8 cellular contexts compared by ENCODE assay signal in the genomic region with DNA sequence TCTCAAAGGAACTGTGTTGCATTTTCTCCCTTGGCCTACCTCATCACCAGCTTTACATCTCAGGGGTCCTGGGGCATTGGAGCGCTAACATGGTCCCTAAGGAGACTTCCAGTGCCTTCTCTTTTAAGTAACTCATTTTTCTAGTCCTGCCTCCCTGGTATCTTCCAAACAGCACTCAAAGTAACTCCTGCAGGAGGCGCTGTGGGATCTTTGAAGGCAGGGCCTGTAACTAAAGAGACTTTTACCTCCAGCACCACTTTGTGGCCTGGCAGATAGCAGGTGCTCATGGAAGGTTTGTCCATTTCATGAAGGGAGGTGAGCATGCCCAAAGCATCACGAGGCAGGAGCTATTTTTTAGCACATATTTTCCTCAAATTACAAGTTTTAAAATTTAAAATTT.
DNase-seq lines count a peak whose midpoint lies in the region; ATAC-seq and TF ChIP-seq lines count a peak whose summit lies in the region.

No MANE protein-coding gene starts in this region.

- no peaks in the 10 kb centered on the region for H3K4me1 Mint-ChIP-seq in activated CD4-positive, alpha-beta T cell treated with anti-CD3 and anti-CD28 coated beads, Interleukin-2, amount 10 ng/mL, durations not matched to agents 24 days and 14 days
- no peaks in the 10 kb centered on the region for H3K4me1 Mint-ChIP-seq in type B pancreatic cell (ENCODE audit: unreplicated experiment)

- no CpG with 5 or more reads among the region's 3 CpGs for WGBS in iPS DF 6.9 (ENCODE audit: insufficient coverage, insufficient read length)

- intact Hi-C loops in activated CD4-positive, alpha-beta T cell treated with anti-CD3 and anti-CD28 coated beads, Interleukin-2, amount 10 ng/mL, durations not matched to agents 24 days and 14 days (cut with micrococcal nuclease): loop anchor here (10.0 kb wide), 2 partner anchors 390 to 530 kb away; no protein-coding TSS in a partner anchor

- H3K4me1 ChIP-seq in iPS DF 6.9 (ENCODE audit: control insufficient read depth, insufficient read depth, low read length): no peaks in the 10 kb centered on the region

- H3K27me3 Mint-ChIP-seq in activated CD4-positive, alpha-beta T cell treated with anti-CD3 and anti-CD28 coated beads, Interleukin-2, amount 10 ng/mL, durations not matched to agents 24 days and 14 days: no peaks in the 10 kb centered on the region
- peaks cover 48% of the 10 kb centered on the region for H3K27me3 Mint-ChIP-seq in type B pancreatic cell

- peak; percentile 47 for DNase-seq in Jurkat, Clone E6-1 (ENCODE audit: low read depth, low spot score)
- peak; percentile 76 for DNase-seq in activated CD4-positive, alpha-beta T cell treated with anti-CD3 and anti-CD28 coated beads, Interleukin-2, amount 10 ng/mL, durations not matched to agents 24 days and 14 days
- peak; percentile 73 for DNase-seq in iPS DF 6.9 (ENCODE audit: low read depth, low spot score)
- no peak for DNase-seq in type B pancreatic cell (ENCODE audit: extremely low spot score, unreplicated experiment)

- ATAC-seq in GM19452 (IDR thresholded peaks at IDR 0.05; ENCODE audit: unreplicated experiment) (no peak), GM21825 (IDR thresholded peaks at IDR 0.05; ENCODE audit: unreplicated experiment) (no peak)

- no peak overlapping the region for H3K4me3 ChIP-seq in Jurkat, Clone E6-1 (ENCODE audit: low read length)
- H3K4me3 ChIP-seq in iPS DF 6.9 (ENCODE audit: low read length): no peak overlapping the region

- H3K9me3 Mint-ChIP-seq in activated CD4-positive, alpha-beta T cell treated with anti-CD3 and anti-CD28 coated beads, Interleukin-2, amount 10 ng/mL, durations not matched to agents 24 days and 14 days: no peaks in the 10 kb centered on the region
- H3K9me3 Mint-ChIP-seq in type B pancreatic cell: no peaks in the 10 kb centered on the region

- no peaks in the 10 kb centered on the region for H3K36me3 ChIP-seq in iPS DF 6.9 (ENCODE audit: control insufficient read depth, insufficient read depth, low read length)

- H3K4me3 Mint-ChIP-seq in activated CD4-positive, alpha-beta T cell treated with anti-CD3 and anti-CD28 coated beads, Interleukin-2, amount 10 ng/mL, durations not matched to agents 24 days and 14 days: no peak overlapping the region
- H3K4me3 Mint-ChIP-seq in type B pancreatic cell: no peak overlapping the region

- TF ChIP-seq CTCF in 22Rv1 (IDR thresholded peaks at IDR 0.05): peak; percentile 41; the same call in 1 of the 2 replicates
- peak; percentile 48 for TF ChIP-seq CTCF in GM12872 (IDR thresholded peaks at IDR 0.05; ENCODE audit: insufficient read depth, low read depth, low read length)
- TF ChIP-seq CTCF in type B pancreatic cell (conservative IDR thresholded peaks at IDR 0.05): peak; percentile 70

- H3K27me3 ChIP-seq in iPS DF 6.9 (ENCODE audit: control insufficient read depth, insufficient read depth, low read length): no peaks in the 10 kb centered on the region

- H3K9me3 ChIP-seq in iPS DF 6.9 (ENCODE audit: control insufficient read depth, insufficient read depth, low read length): no peaks in the 10 kb centered on the region

- no peaks in the 10 kb centered on the region for H3K36me3 Mint-ChIP-seq in activated CD4-positive, alpha-beta T cell treated with anti-CD3 and anti-CD28 coated beads, Interleukin-2, amount 10 ng/mL, durations not matched to agents 24 days and 14 days (ENCODE audit: low read depth)
- H3K36me3 Mint-ChIP-seq in type B pancreatic cell: no peaks in the 10 kb centered on the region

- no peak overlapping the region for H3K27ac Mint-ChIP-seq in activated CD4-positive, alpha-beta T cell treated with anti-CD3 and anti-CD28 coated beads, Interleukin-2, amount 10 ng/mL, durations not matched to agents 24 days and 14 days
- H3K27ac Mint-ChIP-seq in type B pancreatic cell: no peak overlapping the region

- no peak overlapping the region for H3K27ac ChIP-seq in 22Rv1
- no peak overlapping the region for H3K27ac ChIP-seq in iPS DF 6.9 (ENCODE audit: low read length)
